In the genomic region with DNA sequence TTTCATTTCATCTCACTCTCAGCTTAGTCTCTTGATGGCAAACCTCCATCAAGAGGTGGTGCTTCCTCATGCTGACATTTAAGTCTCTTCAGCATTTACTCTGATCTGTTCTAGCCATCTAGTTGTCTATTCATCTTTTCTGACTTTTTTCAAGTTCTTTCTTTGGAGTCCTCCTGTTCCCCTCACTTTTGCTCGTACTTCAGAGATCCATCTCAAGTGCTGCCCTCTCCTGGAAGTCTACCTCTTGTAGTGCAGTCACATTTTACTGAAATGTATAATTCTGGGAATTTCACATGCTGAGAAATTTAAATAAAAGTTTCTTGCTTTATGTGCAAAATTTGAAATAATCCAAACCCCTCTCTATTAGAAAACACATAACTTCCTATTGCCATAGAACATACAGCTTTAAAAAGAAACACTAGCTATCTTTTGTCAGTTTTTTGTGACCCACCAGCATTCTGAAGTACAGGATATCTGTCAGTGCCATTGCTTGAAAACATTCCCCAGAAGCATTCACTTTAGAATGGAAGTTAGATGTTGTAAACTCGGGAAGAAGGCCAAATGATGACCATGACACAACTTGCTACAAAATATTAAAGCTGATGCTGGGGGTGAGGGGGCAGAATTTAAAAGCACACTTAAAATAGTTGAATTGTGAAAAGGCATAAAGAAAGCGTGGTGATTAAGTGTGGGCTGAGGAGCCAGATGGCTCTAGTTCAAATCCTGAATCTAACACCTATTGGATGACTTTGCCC, we compare ENCODE assay signal across 8 cellular contexts. TPM values are rescaled to one million over a fixed set of nuclear protein-coding genes. Genes with fewer than 3 reads are reported as not detected.
DNase-seq lines count a peak whose midpoint lies in the region; ATAC-seq, FAIRE-seq and TF ChIP-seq lines count a peak whose summit lies in the region.

No MANE protein-coding gene starts in this region.

- FAIRE-seq in GM18507 (lab: Jason Lieb, UNC) (peak; percentile 72), TTC549 (lab: Jason Lieb, UNC) (peak; percentile 92)

- H3K9me3 ChIP-seq in CD4-positive, alpha-beta memory T cell (ENCODE audit: control insufficient read depth in 1 of 2, low read length in 2 of 2) = no peaks in the 10 kb centered on the region
- no peaks in the 10 kb centered on the region for H3K9me3 ChIP-seq in gastrocnemius medialis

- peaks cover 0 to 1% of the 10 kb centered on the region in 2 donors for H3K36me3 Mint-ChIP-seq in CD4-positive, alpha-beta memory T cell

- H3K9me3 Mint-ChIP-seq in CD4-positive, alpha-beta memory T cell = peaks cover 0 to 2% (median 0%) of the 10 kb centered on the region in 8 donors

- H3K36me3 ChIP-seq in CD4-positive, alpha-beta memory T cell (ENCODE audit: insufficient read depth, low read length) = no peaks in the 10 kb centered on the region
- no peaks in the 10 kb centered on the region for H3K36me3 ChIP-seq in gastrocnemius medialis

- H3K4me3 Mint-ChIP-seq in CD4-positive, alpha-beta memory T cell = peak overlapping the region in 4 of 8 donors; percentile 5 to 21 (median 15)

- peak overlapping the region in 4 of 7 donors; percentile 24 to 76 (median 46) for H3K27ac Mint-ChIP-seq in CD4-positive, alpha-beta memory T cell

- in situ Hi-C loops in gastrocnemius medialis (cut with MboI; ENCODE audit: low sequenced_read_pairs in 4 of 4) = no loop called here

- no peaks in the 10 kb centered on the region for H3K27me3 ChIP-seq in CD4-positive, alpha-beta memory T cell (ENCODE audit: insufficient read depth, low read length)
- no peaks in the 10 kb centered on the region for H3K27me3 ChIP-seq in gastrocnemius medialis

- H3K27me3 Mint-ChIP-seq in CD4-positive, alpha-beta memory T cell = no peaks in the 10 kb centered on the region

- DNase-seq in CD4-positive, alpha-beta memory T cell = peak in 1 of 5 donors; percentile 6
- DNase-seq in GM18507 (ENCODE audit: extremely low spot score, insufficient read length, low read depth) (no peak), kidney glomerular epithelial cell (lab: John Stamatoyannopoulos, UW) (peak; percentile 18), gastrocnemius medialis (no peak)
- no peak for DNase-seq in stimulated activated CD4-positive, alpha-beta T cell treated with anti-CD3 and anti-CD28 coated beads, Interleukin-4, amount 100 ng/mL, for 1 hour
- DNase-seq in activated naive CD4-positive, alpha-beta T cell (lab: John Stamatoyannopoulos, UW) = no peak

- no peak overlapping the region for H3K27ac ChIP-seq in CD4-positive, alpha-beta memory T cell (ENCODE audit: low read depth, low read length)
- H3K27ac ChIP-seq in gastrocnemius medialis = no peak overlapping the region

- intact Hi-C loops in CD4-positive, alpha-beta memory T cell (cut with micrococcal nuclease) = no loop called here
- intact Hi-C loops in gastrocnemius medialis (cut with DNase I; ENCODE audit: low total_unique reads) = no loop called here

- POLR2A ChIA-PET in CD4-positive, alpha-beta memory T cell (lab: Charles Lee; ENCODE audit: partially characterized antibody) = interaction anchor here (1.0 kb wide), 1 partner anchor 16 kb away, joined by 3 read pairs; no protein-coding TSS in a partner anchor

- peak in 1 of 5 experiments; percentile 31 for TF ChIP-seq CTCF in gastrocnemius medialis (IDR thresholded peaks at IDR 0.05 in 4 of 5, conservative IDR thresholded peaks at IDR 0.05 in 1 of 5)

- CTCF ChIA-PET in CD4-positive, alpha-beta memory T cell (lab: Charles Lee; ENCODE audit: partially characterized antibody) = interaction anchor here (0.6 to 2.4 kb wide), 11 partner anchors 9 to 155 kb away, joined by 3 to 12 read pairs (median 4); no protein-coding TSS in a partner anchor

- ATAC-seq in HG02610 (IDR thresholded peaks at IDR 0.05; ENCODE audit: unreplicated experiment) (no peak), gastrocnemius medialis (no peak)

- TF ChIP-seq POLR2A in gastrocnemius medialis (IDR thresholded peaks at IDR 0.05) = no peak

- peaks cover 70% of the 10 kb centered on the region for H3K4me1 ChIP-seq in CD4-positive, alpha-beta memory T cell (ENCODE audit: insufficient read depth, low read length)
- peaks cover 46 to 50% of the 10 kb centered on the region in 2 donors for H3K4me1 ChIP-seq in gastrocnemius medialis

- H3K4me1 Mint-ChIP-seq in CD4-positive, alpha-beta memory T cell = peaks cover 52 to 84% (median 63%) of the 10 kb centered on the region in 4 donors

- no peak overlapping the region for H3K4me3 ChIP-seq in CD4-positive, alpha-beta memory T cell (ENCODE audit: low read length in 2 of 2)
- H3K4me3 ChIP-seq in gastrocnemius medialis = no peak overlapping the region

RNA-seq across cellular contexts. Expression of a gene that starts 21.9 kb away (rescaled TPM):
- total RNA-seq in CD4-positive, alpha-beta memory T cell = 10 to 100 TPM; 23.0 to 23.4 TPM
- polyA plus RNA-seq in CD4-positive, alpha-beta memory T cell = 1 to 10 TPM; 7.6 to 9.9 TPM
- 10 to 100 TPM; 12.3 to 15.9 (median 15.0) TPM for total RNA-seq in gastrocnemius medialis
